Comparison of ENCODE assay signal across 13 cellular contexts in genomic region chr15:74785716-74786032, GRCh38. TPM values are rescaled to one million over a fixed set of nuclear protein-coding genes. Genes with fewer than 3 reads are reported as not detected.
DNase-seq lines count a peak whose midpoint lies in the region; ATAC-seq and TF ChIP-seq lines count a peak whose summit lies in the region.
"Had no signal": no experiment of that assay in that cellular context is flagged by ENCODE, and none has a peak within 500 bp of the region (broad histone marks: within the 10 kb centered on the region; RNA-seq: fewer than 3 reads in every experiment).

No MANE protein-coding gene starts in this region.

- H3K27ac ChIP-seq in esophagus muscularis mucosa (replicated peaks in 1 of 4), result peak overlapping the region; percentile 28 to 64 (median 43)

- H3K27me3 ChIP-seq in esophagus muscularis mucosa, result no peaks in the 10 kb centered on the region

- no peak for ATAC-seq in stimulated activated naive CD8-positive, alpha-beta T cell treated with anti-CD3 and anti-CD28 coated beads, Interleukin-15, Interleukin-2, amounts not matched to agents 100 U/mL and 50 U/mL, for 24 hours
- no peak for ATAC-seq in GM18868 (IDR thresholded peaks at IDR 0.05; ENCODE audit: unreplicated experiment)
- ATAC-seq: HCT116 had no signal

- no peaks in the 10 kb centered on the region for H3K36me3 ChIP-seq in esophagus muscularis mucosa

- no peak for TF ChIP-seq EP300 in esophagus muscularis mucosa (IDR thresholded peaks at IDR 0.05)

- H3K4me3 ChIP-seq in esophagus muscularis mucosa, result no peak overlapping the region

- TF ChIP-seq POLR2A in Raji (IDR thresholded peaks at IDR 0.05; ENCODE audit: insufficient read depth, low read depth, low read length) (peak; percentile 41; the same call in 1 of the 2 replicates), esophagus muscularis mucosa (IDR thresholded peaks at IDR 0.05; ENCODE audit: low read depth) (no peak)

- no peaks in the 10 kb centered on the region for H3K9me3 ChIP-seq in esophagus muscularis mucosa

- intact Hi-C loops in esophagus muscularis mucosa (cut with DNase I), result no loop called here

- 84% methylated on average over 4 of the region's 4 CpGs for WGBS in esophagus muscularis mucosa

- peaks cover 86 to 94% (median 93%) of the 10 kb centered on the region in 4 donors for H3K4me1 ChIP-seq in esophagus muscularis mucosa

- DNase-seq in activated CD4-positive, CD25-positive, alpha-beta regulatory T cell treated with anti-CD3 and anti-CD28 coated beads, Interleukin-2, amount 50 U/mL, for 72 hours, result peak; percentile 41
- DNase-seq in activated CD4-positive, CD25-positive, alpha-beta regulatory T cell (lab: John Stamatoyannopoulos, UW), result no peak
- DNase-seq in esophagus muscularis mucosa (ENCODE audit: extremely low spot score) (no peak), HCEC 1CT (no peak), cerebellum (ENCODE audit: low spot score) (no peak)
- DNase-seq in stimulated activated naive CD8-positive, alpha-beta T cell treated with anti-CD3 and anti-CD28 coated beads, Interleukin-15, Interleukin-2, amounts not matched to agents 100 U/mL and 50 U/mL, for 24 hours, result peak; percentile 57
- DNase-seq: NCI-H526 had no signal

- TF ChIP-seq CTCF in esophagus muscularis mucosa (IDR thresholded peaks at IDR 0.05), result no peak

RNA-seq across cellular contexts. Expression of gene CSK, which starts 3.8 kb away (rescaled TPM):
- 10 to 100 TPM; 14.0 to 28.7 (median 21.9) TPM for total RNA-seq in esophagus muscularis mucosa
- total RNA-seq in cerebellum, result 21.9 TPM

RNA-seq across cellular contexts. Expression of gene LMAN1L, which starts 27.0 kb away (rescaled TPM):
- total RNA-seq in esophagus muscularis mucosa (under 1 TPM in 1 of 4 donors, not detected in 3; 0.66 TPM), cerebellum (0.09 TPM)
- total RNA-seq: A172, endothelial cell of umbilical vein, mucosa of gallbladder had no signal

RNA-seq across cellular contexts. Expression of gene CYP1A2, which starts 37.0 kb away (rescaled TPM):
- total RNA-seq in esophagus muscularis mucosa, result not detected
- not detected for total RNA-seq in cerebellum
- total RNA-seq: A172, endothelial cell of umbilical vein had no signal

RNA-seq across cellular contexts. Expression of gene CPLX3, which starts 40.8 kb away (rescaled TPM):
- total RNA-seq in esophagus muscularis mucosa (under 1 TPM in 1 of 4 donors, not detected in 3; 0.33 TPM), cerebellum (1.00 TPM)
- total RNA-seq: A172, endothelial cell of umbilical vein, mucosa of gallbladder had no signal

RNA-seq across cellular contexts. Expression of gene ULK3, which starts 57.3 kb away (rescaled TPM):
- total RNA-seq in esophagus muscularis mucosa (10 to 100 TPM; 24.5 to 49.2 (median 35.4) TPM), cerebellum (38.7 TPM)

Comparison
In these comparisons a context has a peak if more than half of its experiments do, and no peak if none do; other contexts are left out.
1. DNase-seq: peak in activated CD4-positive, CD25-positive, alpha-beta regulatory T cell treated with anti-CD3 and anti-CD28 coated beads, Interleukin-2, amount 50 U/mL, for 72 hours (single experiment) and stimulated activated naive CD8-positive, alpha-beta T cell treated with anti-CD3 and anti-CD28 coated beads, Interleukin-15, Interleukin-2, amounts not matched to agents 100 U/mL and 50 U/mL, for 24 hours (single experiment); none in activated CD4-positive, CD25-positive, alpha-beta regulatory T cell (0 of 4), esophagus muscularis mucosa (single experiment), HCEC 1CT (single experiment) and cerebellum (single experiment).